Comparison of ENCODE assay signal across 8 cellular contexts in the genomic region with DNA sequence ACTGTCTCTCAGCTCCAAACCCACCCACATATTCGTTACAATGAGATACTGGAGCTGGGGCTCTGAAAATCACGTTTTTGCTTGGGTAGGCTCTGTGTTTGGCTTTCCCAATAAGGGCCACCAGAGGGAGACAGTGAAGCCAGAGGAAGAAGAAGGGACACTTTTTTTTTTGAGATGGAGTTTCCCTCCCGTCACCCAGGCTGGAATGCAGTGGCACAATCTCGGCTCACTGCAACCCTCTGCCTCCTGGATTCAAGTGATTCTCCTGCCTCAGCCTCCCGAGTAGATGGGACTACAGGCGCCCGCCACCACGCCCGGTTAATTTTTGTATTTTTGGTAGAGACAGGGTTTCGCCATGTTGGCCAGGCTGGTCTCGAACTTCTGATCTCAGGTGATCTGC. TPM values are rescaled to one million over a fixed set of nuclear protein-coding genes. Genes with fewer than 3 reads are reported as not detected.
DNase-seq lines count a peak whose midpoint lies in the region; ATAC-seq and TF ChIP-seq lines count a peak whose summit lies in the region.
"Not testable (repeated sequence)": the region's sequence is repeated elsewhere in the genome, so short reads cannot be mapped to it uniquely, and the experiment has no call there.
"Had no signal": no experiment of that assay in that cellular context is flagged by ENCODE, and none has a peak within 500 bp of the region (broad histone marks: within the 10 kb centered on the region; RNA-seq: fewer than 3 reads in every experiment).

No MANE protein-coding gene starts in this region.

- intact Hi-C loops in activated CD8-positive, alpha-beta T cell treated with anti-CD3 and anti-CD28 coated beads for 36 hours (cut with micrococcal nuclease) = loop anchor here (10.0 kb wide), 1 partner anchor 65 kb away; no protein-coding TSS in a partner anchor
- intact Hi-C loops in sciatic nerve (cut with DNase I) = not testable (repeated sequence)

- CTCF ChIA-PET in activated CD8-positive, alpha-beta T cell treated with anti-CD3 and anti-CD28 coated beads for 36 hours (lab: Charles Lee) = interaction anchor here (0.6 to 5.1 kb wide), 23 partner anchors 10 to 258 kb away, joined by 3 to 82 read pairs (median 4); a partner anchor contains a TSS

- ATAC-seq in activated CD8-positive, alpha-beta T cell treated with anti-CD3 and anti-CD28 coated beads for 36 hours = peak; percentile 92
- peak; percentile 70 for ATAC-seq in sciatic nerve

- H3K4me3 Mint-ChIP-seq in activated CD8-positive, alpha-beta T cell treated with anti-CD3 and anti-CD28 coated beads for 36 hours = peak overlapping the region; percentile 7
- not testable (repeated sequence) for H3K4me3 Mint-ChIP-seq in chondrocyte (ENCODE audit: unreplicated experiment)

- not testable (repeated sequence) for H3K27me3 ChIP-seq in GM06990 (replicated peaks; ENCODE audit: control insufficient read depth, insufficient read depth, low read length)

- peaks cover 25% of the 10 kb centered on the region for H3K4me1 Mint-ChIP-seq in activated CD8-positive, alpha-beta T cell treated with anti-CD3 and anti-CD28 coated beads for 36 hours (ENCODE audit: low read depth)
- not testable (repeated sequence) for H3K4me1 Mint-ChIP-seq in chondrocyte (ENCODE audit: low read depth)

- not testable (repeated sequence) for H3K4me3 ChIP-seq in GM06990 (replicated peaks; ENCODE audit: low read depth, low read length)

- POLR2A ChIA-PET in activated CD8-positive, alpha-beta T cell treated with anti-CD3 and anti-CD28 coated beads for 36 hours (lab: Charles Lee) = interaction anchor here (1.0 to 2.9 kb wide), 7 partner anchors 11 to 207 kb away, joined by 3 to 11 read pairs (median 4); no protein-coding TSS in a partner anchor

- DNase-seq in GM06990 (ENCODE audit: extremely low read depth, insufficient read length); chondrocyte (ENCODE audit: low spot score): not testable (repeated sequence)
- DNase-seq in MV-4-11 (lab: John Stamatoyannopoulos, UW) (peak; percentile 61), RPMI7951 (ENCODE audit: low read depth) (peak; percentile 70), iPS-NIHi7 (ENCODE audit: extremely low spot score) (peak; percentile 75), sciatic nerve (ENCODE audit: low spot score) (peak; percentile 83)
- DNase-seq in activated CD8-positive, alpha-beta T cell treated with anti-CD3 and anti-CD28 coated beads for 36 hours = peak; percentile 86

- not testable (repeated sequence) for H3K36me3 Mint-ChIP-seq in activated CD8-positive, alpha-beta T cell treated with anti-CD3 and anti-CD28 coated beads for 36 hours (ENCODE audit: low read depth); chondrocyte (ENCODE audit: low read depth)

- peak overlapping the region; percentile 61 for H3K27ac Mint-ChIP-seq in activated CD8-positive, alpha-beta T cell treated with anti-CD3 and anti-CD28 coated beads for 36 hours
- not testable (repeated sequence) for H3K27ac Mint-ChIP-seq in chondrocyte (ENCODE audit: unreplicated experiment)

- TF ChIP-seq CTCF in GM06990 (IDR thresholded peaks at IDR 0.05; ENCODE audit: insufficient read depth, low read length, poor library complexity, severe bottlenecking) = peak; percentile 83
- TF ChIP-seq CTCF in activated CD8-positive, alpha-beta T cell treated with anti-CD3 and anti-CD28 coated beads for 36 hours (IDR thresholded peaks at IDR 0.05) = peak; percentile 78
- TF ChIP-seq CTCF in chondrocyte (IDR thresholded peaks at IDR 0.05) = peak; percentile 84

- not testable (repeated sequence) for H3K27me3 Mint-ChIP-seq in activated CD8-positive, alpha-beta T cell treated with anti-CD3 and anti-CD28 coated beads for 36 hours; chondrocyte (ENCODE audit: low read depth)

- H3K9me3 Mint-ChIP-seq in activated CD8-positive, alpha-beta T cell treated with anti-CD3 and anti-CD28 coated beads for 36 hours; chondrocyte (ENCODE audit: low read depth): not testable (repeated sequence)

- H3K36me3 ChIP-seq in GM06990 (ENCODE audit: control insufficient read depth, insufficient read depth, low read length) = not testable (repeated sequence)

RNA-seq across cellular contexts. Expression of a gene that starts 16.4 kb away (rescaled TPM):
- 11.1 and 20.8 TPM in 2 replicates for total RNA-seq in RPMI7951 (2014; rRNA removed; shearing (Covaris generic))
- total RNA-seq in activated CD8-positive, alpha-beta T cell treated with anti-CD3 and anti-CD28 coated beads for 36 hours = 10 to 100 TPM; 55.0 to 61.3 TPM
- total RNA-seq in chondrocyte (20.2 to 27.8 TPM (median 25.5 TPM) in 3 replicates), sciatic nerve (21.2 TPM)

RNA-seq across cellular contexts. Expression of a gene that starts 22.4 kb away (rescaled TPM):
- 18.5 and 24.4 TPM in 2 replicates for total RNA-seq in RPMI7951 (2014; rRNA removed; shearing (Covaris generic))
- total RNA-seq in activated CD8-positive, alpha-beta T cell treated with anti-CD3 and anti-CD28 coated beads for 36 hours = 10 to 100 TPM; 21.2 to 23.9 TPM
- total RNA-seq in chondrocyte = 11.2 to 15.8 TPM (median 12.4 TPM) in 3 replicates
- total RNA-seq in sciatic nerve = 10.6 TPM

RNA-seq across cellular contexts. Expression of a gene that starts 52.8 kb away (rescaled TPM):
- total RNA-seq in RPMI7951 (2014; rRNA removed; shearing (Covaris generic)) = not detected in 2 replicates
- under 1 TPM; 0.47 to 0.59 TPM for total RNA-seq in activated CD8-positive, alpha-beta T cell treated with anti-CD3 and anti-CD28 coated beads for 36 hours
- total RNA-seq in chondrocyte (not detected in 3 replicates), sciatic nerve (0.53 TPM)
- total RNA-seq: cardiac septum had no signal
